In genomic region chr3:64355473-64355872, GRCh38 we compare ENCODE assay signal across 11 cellular contexts.
DNase-seq lines count a peak whose midpoint lies in the region; TF ChIP-seq lines count a peak whose summit lies in the region.
"Had no signal": no experiment of that assay in that cellular context is flagged by ENCODE, and none has a peak within 500 bp of the region (broad histone marks: within the 10 kb centered on the region; RNA-seq: fewer than 3 reads in every experiment).

No MANE protein-coding gene starts in this region.

- H3K9me3 ChIP-seq in AG04450 (ENCODE audit: control insufficient read depth, insufficient read depth, low read length): no peaks in the 10 kb centered on the region
- no peaks in the 10 kb centered on the region for H3K9me3 ChIP-seq in mesenchymal stem cell (ENCODE audit: control insufficient read depth, low read length)
- no peaks in the 10 kb centered on the region for H3K9me3 ChIP-seq in HAP-1
- H3K9me3 ChIP-seq: ascending aorta, ovary, SJCRH30 had no signal

- H2BK5ac ChIP-seq in mesenchymal stem cell (ENCODE audit: low read depth, low read length, poor library complexity, severe bottlenecking): no peak overlapping the region

- H2AFZ ChIP-seq in mesenchymal stem cell (ENCODE audit: low read depth, low read length): peak overlapping the region; percentile 78

- H3K23ac ChIP-seq in mesenchymal stem cell (ENCODE audit: low read length in 2 of 2): no peak overlapping the region

- no peak for TF ChIP-seq CTCF in AG04450 (IDR thresholded peaks at IDR 0.05; ENCODE audit: low read depth, low read length)
- TF ChIP-seq CTCF in cardiac fibroblast (IDR thresholded peaks at IDR 0.05; ENCODE audit: low read depth, low read length): no peak

- POLR2A ChIA-PET in AG04450 (lab: Yijun Ruan, JAX): no interaction called here

- peak overlapping the region; percentile 19 for H4K91ac ChIP-seq in mesenchymal stem cell (ENCODE audit: low read length)

- CTCF ChIA-PET in AG04450 (lab: Charles Lee): no interaction called here

- H3K27ac ChIP-seq in AG04450 (ENCODE audit: low read depth, low read length) (peak overlapping the region; percentile 25), mesenchymal stem cell (ENCODE audit: low read length, poor library complexity, severe bottlenecking) (peak overlapping the region; percentile 82)
- H3K27ac ChIP-seq: SJCRH30 had no signal

- H4K8ac ChIP-seq in mesenchymal stem cell (ENCODE audit: low read length): peak overlapping the region; percentile 79

- in situ Hi-C loops in HAP-1 (cut with MboI; ENCODE audit: low sequenced_read_pairs): no loop called here

- H3K18ac ChIP-seq in mesenchymal stem cell (ENCODE audit: low read depth in 1 of 2, low read length in 2 of 2): peak overlapping the region; percentile 89 to 91

- peak overlapping the region; percentile 7 to 95 for H2BK12ac ChIP-seq in mesenchymal stem cell (ENCODE audit: low read length in 2 of 2)

- peak overlapping the region; percentile 20 to 90 for H3K4ac ChIP-seq in mesenchymal stem cell (ENCODE audit: low read depth in 1 of 2, low read length in 2 of 2)

- H3K9ac ChIP-seq in mesenchymal stem cell (ENCODE audit: low read length): peak overlapping the region; percentile 7

- DNase-seq in AG04450 (ENCODE audit: low read depth, low spot score) (no peak), HT1080 (ENCODE audit: low read depth) (peak; percentile 66), cardiac fibroblast (ENCODE audit: low read depth in 2 of 2) (peak; percentile 57 to 59), mesenchymal stem cell (peak; percentile 77), NK-92 (lab: John Stamatoyannopoulos, UW; ENCODE audit: unreplicated experiment) (no peak), HAP-1 (ENCODE audit: low spot score in 2 of 2) (no peak), HUDEP-2 (lab: John Stamatoyannopoulos, UW; ENCODE audit: unreplicated experiment in 76 of 76) (no peak), SHP77 treated with DMSO at 0.1 percent for 48 hours (lab: John Stamatoyannopoulos, UW) (no peak)
- DNase-seq: SJCRH30 had no signal

- H3K4me1 ChIP-seq in mesenchymal stem cell (ENCODE audit: control insufficient read depth, insufficient read depth, low read depth, low read length) (peaks cover 12% of the 10 kb centered on the region), HAP-1 (no peaks in the 10 kb centered on the region)
- H3K4me1 ChIP-seq: ascending aorta had no signal

- H3K27me3 ChIP-seq in AG04450 (ENCODE audit: control insufficient read depth, insufficient read depth, low read length) (no peaks in the 10 kb centered on the region), mesenchymal stem cell (ENCODE audit: control insufficient read depth in 1 of 2, insufficient read depth in 1 of 2, low read length in 2 of 2) (no peaks in the 10 kb centered on the region), HAP-1 (ENCODE audit: low read depth) (no peaks in the 10 kb centered on the region)
- H3K27me3 ChIP-seq: ascending aorta, ovary, SJCRH30 had no signal

- H3K4me3 ChIP-seq in AG04450 (ENCODE audit: low read depth, low read length): no peak overlapping the region
- H3K4me3 ChIP-seq in cardiac fibroblast (replicated peaks in 1 of 2; ENCODE audit: low read depth in 2 of 2, low read length in 2 of 2): no peak overlapping the region
- H3K4me3 ChIP-seq in mesenchymal stem cell (ENCODE audit: insufficient read depth in 1 of 2, low read depth in 1 of 2, low read length in 2 of 2): no peak overlapping the region
- H3K4me3 ChIP-seq in HAP-1: no peak overlapping the region
- H3K4me3 ChIP-seq: ascending aorta, ovary, SJCRH30 had no signal

- H3K36me3 ChIP-seq in mesenchymal stem cell (ENCODE audit: control insufficient read depth in 1 of 2, insufficient read depth in 2 of 2, low read depth in 1 of 2, low read length in 2 of 2) (no peaks in the 10 kb centered on the region), HAP-1 (replicated peaks) (no peaks in the 10 kb centered on the region)
- H3K36me3 ChIP-seq: ascending aorta, ovary, SJCRH30 had no signal

- H3K79me1 ChIP-seq in mesenchymal stem cell (replicated peaks; ENCODE audit: low read length, poor library complexity, severe bottlenecking): no peaks in the 10 kb centered on the region

- peak overlapping the region; percentile 19 for H3K4me2 ChIP-seq in mesenchymal stem cell (ENCODE audit: low read length, poor library complexity, severe bottlenecking)

- H3K14ac ChIP-seq in mesenchymal stem cell (ENCODE audit: low read length in 2 of 2): no peak overlapping the region

- peak overlapping the region; percentile 82 for H2BK120ac ChIP-seq in mesenchymal stem cell (ENCODE audit: low read depth, low read length)

- peak overlapping the region; percentile 70 for H2AK5ac ChIP-seq in mesenchymal stem cell (ENCODE audit: low read length, severe bottlenecking)

- WGBS in mesenchymal stem cell: 0% methylated on average over 1 of the region's 2 CpGs

- H2BK15ac ChIP-seq in mesenchymal stem cell (ENCODE audit: low read depth, poor library complexity, severe bottlenecking): no peak overlapping the region

Comparison
In these comparisons a context has a peak if more than half of its experiments do, and no peak if none do; other contexts are left out.
1. DNase-seq: peak in HT1080 (single experiment), cardiac fibroblast (2 of 2) and mesenchymal stem cell (single experiment); none in AG04450 (single experiment), NK-92 (single experiment), HAP-1 (0 of 2), HUDEP-2 (0 of 76) and SHP77 treated with DMSO at 0.1 percent for 48 hours (single experiment).